29 cellular contexts compared by ENCODE assay signal in the genomic region with DNA sequence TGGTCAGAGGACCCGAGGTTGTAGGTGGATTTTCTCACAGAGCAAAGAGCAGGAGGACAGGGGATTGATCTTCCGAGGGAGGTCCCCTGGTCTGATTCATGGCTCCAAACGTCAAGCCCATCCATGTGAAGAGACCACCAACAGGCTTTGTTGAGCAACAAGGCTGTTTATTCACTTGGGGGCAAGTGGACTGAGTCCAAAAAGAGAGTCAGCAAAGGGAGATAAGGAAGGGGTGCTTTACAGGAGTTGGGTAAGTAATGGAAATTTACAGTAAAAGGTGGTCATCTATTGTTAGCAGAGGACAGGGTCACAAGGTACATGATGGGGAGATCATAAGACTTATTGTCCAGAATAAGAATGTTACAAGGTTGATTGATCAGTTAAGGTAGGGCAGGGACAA.
"Had no signal": no experiment of that assay in that cellular context is flagged by ENCODE, and none has a peak within 500 bp of the region (broad histone marks: within the 10 kb centered on the region; RNA-seq: fewer than 3 reads in every experiment).

No MANE protein-coding gene starts in this region.

- H3K4me1 Mint-ChIP-seq: activated CD8-positive, alpha-beta memory T cell treated with anti-CD3 and anti-CD28 coated beads, Interleukin-2, amount 10 ng/mL, durations not matched to agents 7 days and 5 days; activated naive CD8-positive, alpha-beta T cell treated with anti-CD3 and anti-CD28 coated beads, Interleukin-2, amount 50 U/mL, for 24 hours; WTC11 had no signal

- H3K27ac Mint-ChIP-seq: activated CD8-positive, alpha-beta memory T cell treated with anti-CD3 and anti-CD28 coated beads, Interleukin-2, amount 10 ng/mL, durations not matched to agents 7 days and 5 days; activated CD8-positive, alpha-beta T cell treated with anti-CD3 and anti-CD28 coated beads, Interleukin-2, amount 10 ng/mL, durations not matched to agents 7 days and 5 days; activated naive CD4-positive, alpha-beta T cell treated with anti-CD3 and anti-CD28 coated beads, Interleukin-2, amount 50 U/mL, for 72 hours; activated naive CD8-positive, alpha-beta T cell treated with anti-CD3 and anti-CD28 coated beads, Interleukin-2, amount 50 U/mL, for 24 hours; T-helper 1 cell treated with Interleukin-12 subunit alpha and Interleukin-12 subunit beta and Interleukin-4 antibody, amounts not matched to agents 30 μg/mL and 1 μg/mL, for 36 hours; WTC11 had no signal

- H3K4me3 ChIP-seq: ascending aorta, body of pancreas had no signal

- H3K9me3 ChIP-seq: ascending aorta, body of pancreas had no signal

- H3K27me3 Mint-ChIP-seq: activated CD8-positive, alpha-beta memory T cell treated with anti-CD3 and anti-CD28 coated beads, Interleukin-2, amount 10 ng/mL, durations not matched to agents 7 days and 5 days; activated naive CD8-positive, alpha-beta T cell treated with anti-CD3 and anti-CD28 coated beads, Interleukin-2, amount 50 U/mL, for 24 hours had no signal

- DNase-seq: activated CD4-positive, alpha-beta T cell treated with anti-CD3 and anti-CD28 coated beads for 48 hours; activated CD4-positive, alpha-beta T cell treated with anti-CD3 and anti-CD28 coated beads, Interleukin-2, amount 50 U/mL, for 4 hours; activated CD4-positive, CD25-positive, alpha-beta regulatory T cell treated with anti-CD3 and anti-CD28 coated beads, Interleukin-2, amount 50 U/mL, for 72 hours; activated CD8-positive, alpha-beta memory T cell treated with anti-CD3 and anti-CD28 coated beads, Interleukin-2, amount 10 ng/mL, durations not matched to agents 7 days and 5 days; activated CD8-positive, alpha-beta T cell treated with anti-CD3 and anti-CD28 coated beads, Interleukin-2, amount 10 ng/mL, durations not matched to agents 7 days and 5 days; activated effector memory CD4-positive, alpha-beta T cell treated with anti-CD3 and anti-CD28 coated beads, Interleukin-2, amount 50 U/mL, for 16 hours; activated naive CD4-positive, alpha-beta T cell treated with Interleukin-2 at 50 U/mL for 16 hours; activated naive CD8-positive, alpha-beta T cell treated with anti-CD3 and anti-CD28 coated beads, Interleukin-2, amount 50 U/mL, for 24 hours; activated T-cell treated with anti-CD3 and anti-CD28 coated beads, Interleukin-2, amount 50 U/mL, for 4 hours; amniotic stem cell; body of pancreas; central memory CD4-positive, alpha-beta T cell; Kasumi-1; KBM-7; NCI-H1092; NCI-H1417; NCI-H1930; NCI-H2171; NCI-H226; NCI-H526; NCI-H82; SHP77 had no signal

- H3K27me3 ChIP-seq: ascending aorta, body of pancreas had no signal

- H3K27ac ChIP-seq: ascending aorta, body of pancreas, RWPE1 had no signal

- H3K4me1 ChIP-seq: ascending aorta, body of pancreas had no signal

- ATAC-seq: activated CD8-positive, alpha-beta memory T cell treated with anti-CD3 and anti-CD28 coated beads, Interleukin-2, amount 10 ng/mL, durations not matched to agents 7 days and 5 days; activated CD8-positive, alpha-beta T cell treated with anti-CD3 and anti-CD28 coated beads, Interleukin-2, amount 10 ng/mL, durations not matched to agents 7 days and 5 days; activated naive CD4-positive, alpha-beta T cell treated with anti-CD3 and anti-CD28 coated beads, Interleukin-2, amount 50 U/mL, for 72 hours; activated naive CD8-positive, alpha-beta T cell treated with anti-CD3 and anti-CD28 coated beads, Interleukin-2, amount 50 U/mL, for 24 hours; activated T-cell treated with anti-CD3 and anti-CD28 coated beads, Interleukin-2, amount 50 U/mL, for 4 hours; body of pancreas; Panc1; WTC11 had no signal

- H3K4me3 Mint-ChIP-seq: activated CD8-positive, alpha-beta memory T cell treated with anti-CD3 and anti-CD28 coated beads, Interleukin-2, amount 10 ng/mL, durations not matched to agents 7 days and 5 days; activated CD8-positive, alpha-beta T cell treated with anti-CD3 and anti-CD28 coated beads, Interleukin-2, amount 10 ng/mL, durations not matched to agents 7 days and 5 days; activated naive CD8-positive, alpha-beta T cell treated with anti-CD3 and anti-CD28 coated beads, Interleukin-2, amount 50 U/mL, for 24 hours; activated T-cell treated with anti-CD3 and anti-CD28 coated beads, Interleukin-2, amount 50 U/mL, for 4 hours; T-helper 1 cell treated with Interleukin-12 subunit alpha and Interleukin-12 subunit beta and Interleukin-4 antibody, amounts not matched to agents 30 μg/mL and 1 μg/mL, for 36 hours; WTC11 had no signal

- FAIRE-seq: bronchial epithelial cell had no signal

- H3K36me3 ChIP-seq: ascending aorta had no signal
